Comparison of ENCODE assay signal across 8 cellular contexts in genomic region chr11:57324154-57324885, GRCh38. TPM values are rescaled to one million over a fixed set of nuclear protein-coding genes. Genes with fewer than 3 reads are reported as not detected.
DNase-seq lines count a peak whose midpoint lies in the region; ATAC-seq and TF ChIP-seq lines count a peak whose summit lies in the region.

No MANE protein-coding gene starts in this region.

- peak overlapping the region; percentile 86 to 96 (median 92) for H3K27ac ChIP-seq in heart right ventricle

- ATAC-seq in GM18498 (IDR thresholded peaks at IDR 0.05; ENCODE audit: unreplicated experiment) (peak; percentile 7), heart right ventricle (peak in 4 of 8 donors; percentile 0 to 12 (median 2)), GM21529 (IDR thresholded peaks at IDR 0.05; ENCODE audit: unreplicated experiment) (no peak)
- ATAC-seq in activated naive CD4-positive, alpha-beta T cell treated with anti-CD3 and anti-CD28 coated beads, Interleukin-2, amount 50 U/mL, for 72 hours: peak in 1 of 2 donors; percentile 12

- peaks cover 9 to 70% (median 53%) of the 10 kb centered on the region in 9 donors for H3K4me1 ChIP-seq in heart right ventricle

- H3K4me1 Mint-ChIP-seq in progenitor cell of endocrine pancreas (ENCODE audit: low read depth): peaks cover 45% of the 10 kb centered on the region

- H3K4me3 ChIP-seq in AG04449 (ENCODE audit: low read depth, low read length) (peak overlapping the region; percentile 90), heart right ventricle (peak overlapping the region; percentile 65 to 80 (median 71))

- H3K27me3 ChIP-seq in heart right ventricle: no peaks in the 10 kb centered on the region

- no peak for TF ChIP-seq CTCF in AG04449 (IDR thresholded peaks at IDR 0.05; ENCODE audit: insufficient read depth, low read length, missing control alignments)
- no peak for TF ChIP-seq CTCF in heart right ventricle (IDR thresholded peaks at IDR 0.05)
- TF ChIP-seq CTCF in progenitor cell of endocrine pancreas (IDR thresholded peaks at IDR 0.05; ENCODE audit: unreplicated experiment): no peak

- peak overlapping the region; percentile 90 for H3K4me3 Mint-ChIP-seq in progenitor cell of endocrine pancreas (ENCODE audit: low read depth)

- H3K9me3 ChIP-seq in heart right ventricle: no peaks in the 10 kb centered on the region

- peaks cover 0 to 50% (median 33%) of the 10 kb centered on the region in 9 donors for H3K36me3 ChIP-seq in heart right ventricle

- peak overlapping the region; percentile 75 to 79 for H3K27ac Mint-ChIP-seq in activated naive CD4-positive, alpha-beta T cell treated with anti-CD3 and anti-CD28 coated beads, Interleukin-2, amount 50 U/mL, for 72 hours
- peak overlapping the region; percentile 96 for H3K27ac Mint-ChIP-seq in progenitor cell of endocrine pancreas

- intact Hi-C loops in heart right ventricle (cut with DNase I): loop anchor here in 1 of 10 donors (5.0 kb wide), 1 partner anchor 47 kb away; no protein-coding TSS in a partner anchor

- CTCF ChIA-PET in AG04449 (lab: Yijun Ruan, JAX): interaction anchor here (0.7 to 2.2 kb wide), 9 partner anchors 11 to 483 kb away, joined by 3 to 8 read pairs (median 4); partner anchors contain the start of gene P2RX3

- WGBS in heart right ventricle, 2 donors: 2% methylated on average over 38 to 58 of the region's 64 CpGs

- no peak for DNase-seq in AG04449 (ENCODE audit: low read depth, low spot score)
- DNase-seq in NCI-H146 treated with DMSO at 0.1 percent for 48 hours (lab: John Stamatoyannopoulos, UW; ENCODE audit: unreplicated experiment): peak; percentile 50
- no peak for DNase-seq in activated naive CD4-positive, alpha-beta T cell treated with anti-CD3 and anti-CD28 coated beads, Interleukin-2, amount 50 U/mL, for 72 hours (ENCODE audit: low spot score in 2 of 2)
- peak; percentile 45 to 54 for DNase-seq in heart right ventricle
- DNase-seq in progenitor cell of endocrine pancreas (ENCODE audit: low spot score, unreplicated experiment): peak; percentile 55
- no peak for DNase-seq in NCI-H1436 treated with DMSO at 0.1 percent for 48 hours (lab: John Stamatoyannopoulos, UW)

- peaks cover 31 to 38% of the 10 kb centered on the region in 2 donors for H3K36me3 Mint-ChIP-seq in activated naive CD4-positive, alpha-beta T cell treated with anti-CD3 and anti-CD28 coated beads, Interleukin-2, amount 50 U/mL, for 72 hours
- peaks cover 28% of the 10 kb centered on the region for H3K36me3 Mint-ChIP-seq in progenitor cell of endocrine pancreas (ENCODE audit: insufficient read depth)

- no peaks in the 10 kb centered on the region for H3K27me3 Mint-ChIP-seq in progenitor cell of endocrine pancreas

- H3K9me3 Mint-ChIP-seq in activated naive CD4-positive, alpha-beta T cell treated with anti-CD3 and anti-CD28 coated beads, Interleukin-2, amount 50 U/mL, for 72 hours: no peaks in the 10 kb centered on the region
- H3K9me3 Mint-ChIP-seq in progenitor cell of endocrine pancreas (ENCODE audit: low read depth): no peaks in the 10 kb centered on the region

- POLR2A ChIA-PET in AG04449 (lab: Yijun Ruan, JAX): interaction anchor here (1.1 to 3.5 kb wide), 4 partner anchors 11 to 20 kb away, joined by 4 to 38 read pairs (median 12); partner anchors contain the start of gene SSRP1

RNA-seq across cellular contexts. Expression of gene TNKS1BP1, which starts 0.4 kb away (rescaled TPM):
- 10 to 100 TPM in 1 of 2 donors, 1 to 10 TPM in 1; 5.6 to 17.7 TPM for total RNA-seq in activated naive CD4-positive, alpha-beta T cell treated with anti-CD3 and anti-CD28 coated beads, Interleukin-2, amount 50 U/mL, for 72 hours
- total RNA-seq in heart right ventricle (10 to 100 TPM; 19.9 to 53.8 (median 34.3) TPM), progenitor cell of endocrine pancreas (99.8 and 108 TPM in 2 replicates)
- polyA plus RNA-seq in heart right ventricle: 100 to 1,000 TPM in 1 of 2 donors, 10 to 100 TPM in 1; 39.6 to 118 TPM

RNA-seq across cellular contexts. Expression of gene SSRP1, which starts 11.4 kb away (rescaled TPM):
- total RNA-seq in activated naive CD4-positive, alpha-beta T cell treated with anti-CD3 and anti-CD28 coated beads, Interleukin-2, amount 50 U/mL, for 72 hours: 100 to 1,000 TPM in 1 of 2 donors, 10 to 100 TPM in 1; 59.9 to 250 TPM
- total RNA-seq in heart right ventricle: 10 to 100 TPM; 30.5 to 44.9 (median 35.4) TPM
- 10 to 100 TPM; 22.6 to 73.2 TPM for polyA plus RNA-seq in heart right ventricle
- total RNA-seq in progenitor cell of endocrine pancreas: 126 and 131 TPM in 2 replicates

RNA-seq across cellular contexts. Expression of gene P2RX3, which starts 13.8 kb away (rescaled TPM):
- not detected for total RNA-seq in activated naive CD4-positive, alpha-beta T cell treated with anti-CD3 and anti-CD28 coated beads, Interleukin-2, amount 50 U/mL, for 72 hours
- total RNA-seq in heart right ventricle (1 to 10 TPM in 7 of 10 donors, under 1 TPM in 3; 0.32 to 5.1 (median 1.5) TPM), progenitor cell of endocrine pancreas (not detected in 2 replicates)
- polyA plus RNA-seq in heart right ventricle: under 1 TPM; 0.42 to 0.66 TPM

RNA-seq across cellular contexts. Expression of gene PRG3, which starts 56.6 kb away (rescaled TPM):
- not detected for total RNA-seq in activated naive CD4-positive, alpha-beta T cell treated with anti-CD3 and anti-CD28 coated beads, Interleukin-2, amount 50 U/mL, for 72 hours
- total RNA-seq in heart right ventricle (not detected), progenitor cell of endocrine pancreas (not detected in 2 replicates)
- not detected for polyA plus RNA-seq in heart right ventricle

Comparison
In these comparisons a context has a peak if more than half of its experiments do, and no peak if none do; other contexts are left out.
1. DNase-seq: peak in NCI-H146 treated with DMSO at 0.1 percent for 48 hours (single experiment), heart right ventricle (2 of 2) and progenitor cell of endocrine pancreas (single experiment); none in AG04449 (single experiment), activated naive CD4-positive, alpha-beta T cell treated with anti-CD3 and anti-CD28 coated beads, Interleukin-2, amount 50 U/mL, for 72 hours (0 of 2) and NCI-H1436 treated with DMSO at 0.1 percent for 48 hours (single experiment).